20 cellular contexts compared by ENCODE assay signal in genomic region chr1:21652937-21653743, GRCh38. TPM values are rescaled to one million over a fixed set of nuclear protein-coding genes. Genes with fewer than 3 reads are reported as not detected.
DNase-seq lines count a peak whose midpoint lies in the region; ATAC-seq and TF ChIP-seq lines count a peak whose summit lies in the region.
"Had no signal": no experiment of that assay in that cellular context is flagged by ENCODE, and none has a peak within 500 bp of the region (broad histone marks: within the 10 kb centered on the region; RNA-seq: fewer than 3 reads in every experiment).

No MANE protein-coding gene starts in this region.

- no peak for TF ChIP-seq CTCF in activated B cell treated with CpG ODN at 0.5 μM for 24 hours (IDR thresholded peaks at IDR 0.05)
- TF ChIP-seq CTCF in mesothelial cell of epicardium (IDR thresholded peaks at IDR 0.05; ENCODE audit: unreplicated experiment) = no peak
- no peak for TF ChIP-seq CTCF in tibial nerve (IDR thresholded peaks at IDR 0.05)
- TF ChIP-seq CTCF in MCF 10A (IDR thresholded peaks at IDR 0.05; ENCODE audit: unreplicated experiment) = no peak
- TF ChIP-seq CTCF in adrenal gland (IDR thresholded peaks at IDR 0.05) = no peak

- peaks cover 18% of the 10 kb centered on the region for H3K4me1 Mint-ChIP-seq in activated naive CD4-positive, alpha-beta T cell treated with anti-CD3 and anti-CD28 coated beads, Interleukin-2, amount 10 ng/mL, durations not matched to agents 7 days and 5 days
- H3K4me1 Mint-ChIP-seq in activated B cell treated with CpG ODN at 0.5 μM for 24 hours (peaks cover 19% of the 10 kb centered on the region), mesothelial cell of epicardium (peaks cover 9% of the 10 kb centered on the region), MCF 10A (ENCODE audit: insufficient read depth, unreplicated experiment) (no peaks in the 10 kb centered on the region)

- TF ChIP-seq POLR2A in tibial nerve (IDR thresholded peaks at IDR 0.05) (no peak), adrenal gland (IDR thresholded peaks at IDR 0.05) (no peak)

- TF ChIP-seq EP300 in tibial nerve (IDR thresholded peaks at IDR 0.05) = no peak

- H3K36me3 ChIP-seq in tibial nerve (no peaks in the 10 kb centered on the region), adrenal gland (replicated peaks in 1 of 2) (no peaks in the 10 kb centered on the region)
- H3K36me3 ChIP-seq: colonic mucosa, pancreas, upper lobe of left lung had no signal

- peak overlapping the region; percentile 62 for H3K4me3 Mint-ChIP-seq in activated naive CD4-positive, alpha-beta T cell treated with anti-CD3 and anti-CD28 coated beads, Interleukin-2, amount 10 ng/mL, durations not matched to agents 7 days and 5 days
- H3K4me3 Mint-ChIP-seq in activated B cell treated with CpG ODN at 0.5 μM for 24 hours (no peak overlapping the region), mesothelial cell of epicardium (peak overlapping the region; percentile 72), MCF 10A (ENCODE audit: unreplicated experiment) (no peak overlapping the region)

- no peak for ATAC-seq in activated naive CD4-positive, alpha-beta T cell treated with anti-CD3 and anti-CD28 coated beads, Interleukin-2, amount 50 U/mL, for 72 hours
- ATAC-seq in activated B cell treated with CpG ODN at 0.5 μM for 24 hours (ENCODE audit: low read depth) (no peak), HG02798 (IDR thresholded peaks at IDR 0.05; ENCODE audit: poor library complexity, unreplicated experiment) (no peak)
- ATAC-seq: GM12878, pancreas had no signal

- WGBS in tibial nerve, 2 donors = 49 to 53% methylated on average over 10 of the region's 10 CpGs
- 62 to 78% (median 67%) methylated on average over 4 to 10 of the region's 10 CpGs for WGBS in adrenal gland, 4 donors

- no peak for DNase-seq in activated naive CD4-positive, alpha-beta T cell treated with anti-CD3 and anti-CD28 coated beads, Interleukin-2, amount 10 ng/mL, durations not matched to agents 7 days and 5 days
- DNase-seq in activated naive CD4-positive, alpha-beta T cell treated with anti-CD3 and anti-CD28 coated beads, Interleukin-2, amount 50 U/mL, for 72 hours (ENCODE audit: low spot score in 2 of 2) = no peak
- DNase-seq in activated B cell treated with CpG ODN at 0.5 μM for 24 hours = no peak
- DNase-seq in mesothelial cell of epicardium (ENCODE audit: low spot score in 2 of 2, unreplicated experiment in 2 of 2) = no peak
- DNase-seq in tibial nerve (ENCODE audit: low spot score in 2 of 2) = no peak
- DNase-seq in MCF 10A (ENCODE audit: unreplicated experiment) = no peak
- no peak for DNase-seq in adrenal gland
- DNase-seq: activated CD4-positive, alpha-beta T cell treated with anti-CD3 and anti-CD28 coated beads, Interleukin-2, amount 50 U/mL, for 48 hours; activated naive CD4-positive, alpha-beta T cell treated with anti-CD3 and anti-CD28 coated beads, Interleukin-2, amount 50 U/mL, for 16 hours; colonic mucosa; EL; KG1; NCI-H146; NCI-H526 had no signal

- no TSS peak for BruUV-seq in MCF 10A (replicated peaks; lab: Mats Ljungman, UMichigan)

- H3K27ac ChIP-seq in tibial nerve (peak overlapping the region; percentile 14 to 91 (median 76)), adrenal gland (peak overlapping the region in 1 of 5 donors; percentile 63)
- H3K27ac ChIP-seq: colonic mucosa had no signal

- no peak overlapping the region for H3K27ac Mint-ChIP-seq in activated naive CD4-positive, alpha-beta T cell treated with anti-CD3 and anti-CD28 coated beads, Interleukin-2, amount 10 ng/mL, durations not matched to agents 7 days and 5 days
- H3K27ac Mint-ChIP-seq in activated naive CD4-positive, alpha-beta T cell treated with anti-CD3 and anti-CD28 coated beads, Interleukin-2, amount 50 U/mL, for 72 hours = no peak overlapping the region
- H3K27ac Mint-ChIP-seq in activated B cell treated with CpG ODN at 0.5 μM for 24 hours (peak overlapping the region; percentile 69), mesothelial cell of epicardium (no peak overlapping the region), MCF 10A (ENCODE audit: low read depth, unreplicated experiment) (no peak overlapping the region)

- intact Hi-C loops in activated B cell treated with CpG ODN at 0.5 μM for 24 hours (cut with micrococcal nuclease) = loop anchor here (10.0 kb wide), 1 partner anchor 398 kb away; no protein-coding TSS in a partner anchor
- intact Hi-C loops in MCF 10A (cut with micrococcal nuclease) = loop anchor here (10.0 kb wide), 2 partner anchors 138 to 418 kb away; no protein-coding TSS in a partner anchor
- intact Hi-C loops in adrenal gland (cut with DNase I) = loop anchor here (5.0 to 10.0 kb wide), 4 partner anchors 136 to 428 kb away; no protein-coding TSS in a partner anchor

- peaks cover 0 to 62% (median 18%) of the 10 kb centered on the region in 4 donors for H3K4me1 ChIP-seq in tibial nerve
- H3K4me1 ChIP-seq in adrenal gland (replicated peaks in 1 of 2) = peaks cover 6 to 25% of the 10 kb centered on the region in 2 donors

- H3K36me3 Mint-ChIP-seq in activated naive CD4-positive, alpha-beta T cell treated with anti-CD3 and anti-CD28 coated beads, Interleukin-2, amount 10 ng/mL, durations not matched to agents 7 days and 5 days = no peaks in the 10 kb centered on the region
- H3K36me3 Mint-ChIP-seq in activated naive CD4-positive, alpha-beta T cell treated with anti-CD3 and anti-CD28 coated beads, Interleukin-2, amount 50 U/mL, for 72 hours = no peaks in the 10 kb centered on the region
- no peaks in the 10 kb centered on the region for H3K36me3 Mint-ChIP-seq in activated B cell treated with CpG ODN at 0.5 μM for 24 hours (ENCODE audit: low read depth)
- H3K36me3 Mint-ChIP-seq in mesothelial cell of epicardium = no peaks in the 10 kb centered on the region
- H3K36me3 Mint-ChIP-seq in MCF 10A (ENCODE audit: insufficient read depth, unreplicated experiment) = peaks cover 4% of the 10 kb centered on the region

- H3K9me3 Mint-ChIP-seq in activated naive CD4-positive, alpha-beta T cell treated with anti-CD3 and anti-CD28 coated beads, Interleukin-2, amount 10 ng/mL, durations not matched to agents 7 days and 5 days = no peaks in the 10 kb centered on the region
- H3K9me3 Mint-ChIP-seq in activated naive CD4-positive, alpha-beta T cell treated with anti-CD3 and anti-CD28 coated beads, Interleukin-2, amount 50 U/mL, for 72 hours = no peaks in the 10 kb centered on the region
- H3K9me3 Mint-ChIP-seq in activated B cell treated with CpG ODN at 0.5 μM for 24 hours (no peaks in the 10 kb centered on the region), mesothelial cell of epicardium (no peaks in the 10 kb centered on the region), MCF 10A (ENCODE audit: unreplicated experiment) (no peaks in the 10 kb centered on the region)
- H3K9me3 Mint-ChIP-seq: T-helper 2 cell treated with Interferon-gamma antibody and Interleukin-4, amounts not matched to agents 5 μg/mL and 100 μg/mL, for 36 hours had no signal

- H3K27me3 ChIP-seq in tibial nerve (peaks cover 0 to 22% of the 10 kb centered on the region in 2 donors), adrenal gland (no peaks in the 10 kb centered on the region)
- H3K27me3 ChIP-seq: pancreas had no signal

- POLR2A ChIA-PET in activated B cell treated with CpG ODN at 0.5 μM for 24 hours (lab: Charles Lee) (no interaction called here), MCF 10A (lab: Yijun Ruan, JAX) (no interaction called here)

- H3K27me3 Mint-ChIP-seq in activated naive CD4-positive, alpha-beta T cell treated with anti-CD3 and anti-CD28 coated beads, Interleukin-2, amount 10 ng/mL, durations not matched to agents 7 days and 5 days = peaks cover 80% of the 10 kb centered on the region
- H3K27me3 Mint-ChIP-seq in activated B cell treated with CpG ODN at 0.5 μM for 24 hours (peaks cover 8% of the 10 kb centered on the region), mesothelial cell of epicardium (ENCODE audit: low read depth) (peaks cover 65% of the 10 kb centered on the region), MCF 10A (ENCODE audit: insufficient read depth, unreplicated experiment) (no peaks in the 10 kb centered on the region)

- H3K9me3 ChIP-seq in tibial nerve (no peaks in the 10 kb centered on the region), adrenal gland (replicated peaks in 1 of 3) (no peaks in the 10 kb centered on the region)
- H3K9me3 ChIP-seq: colonic mucosa, pancreas, upper lobe of left lung had no signal

- CTCF ChIA-PET in activated naive CD4-positive, alpha-beta T cell treated with anti-CD3 and anti-CD28 coated beads, Interleukin-2, amount 10 ng/mL, durations not matched to agents 7 days and 5 days (lab: Charles Lee) = no interaction called here
- CTCF ChIA-PET in activated B cell treated with CpG ODN at 0.5 μM for 24 hours (lab: Charles Lee) (no interaction called here), MCF 10A (lab: Yijun Ruan, JAX) (interaction anchor here (1.2 kb wide), 1 partner anchor 285 kb away, joined by 3 read pairs; no protein-coding TSS in a partner anchor)

- H3K4me3 ChIP-seq in tibial nerve (no peak overlapping the region), adrenal gland (no peak overlapping the region)
- H3K4me3 ChIP-seq: colonic mucosa, GM12878, lung, pancreas had no signal

RNA-seq across cellular contexts. Expression of gene RAP1GAP, which starts 16.0 kb away (rescaled TPM):
- total RNA-seq in activated naive CD4-positive, alpha-beta T cell treated with anti-CD3 and anti-CD28 coated beads, Interleukin-2, amount 50 U/mL, for 72 hours = 1 to 10 TPM in 1 of 2 donors, under 1 TPM in 1; 0.46 to 2.1 TPM
- 0.54 and 0.60 TPM in 2 replicates for total RNA-seq in activated B cell treated with CpG ODN at 0.5 μM for 24 hours
- 7.1 to 10.2 TPM (median 8.0 TPM) in 3 replicates for total RNA-seq in mesothelial cell of epicardium
- total RNA-seq in tibial nerve = 1 to 10 TPM; 2.4 to 5.1 (median 4.6) TPM
- total RNA-seq in MCF 10A (2022) = 0.22 TPM in 1 of 2 replicates, not detected in the other
- total RNA-seq in adrenal gland = 100 to 1,000 TPM in 3 of 8 donors, 10 to 100 TPM in 5; 52.4 to 409 (median 90.0) TPM
- 100 to 1,000 TPM in 2 of 3 donors, 10 to 100 TPM in 1; 62.4 to 250 (median 105) TPM for polyA plus RNA-seq in adrenal gland

Comparison
In these comparisons a context has a peak if more than half of its experiments do, and no peak if none do; other contexts are left out.
1. H3K4me3 Mint-ChIP-seq: peak in activated naive CD4-positive, alpha-beta T cell treated with anti-CD3 and anti-CD28 coated beads, Interleukin-2, amount 10 ng/mL, durations not matched to agents 7 days and 5 days (single experiment) and mesothelial cell of epicardium (single experiment); none in activated B cell treated with CpG ODN at 0.5 μM for 24 hours (single experiment) and MCF 10A (single experiment).